ENCODE assay signal across 11 cellular contexts in the genomic region with DNA sequence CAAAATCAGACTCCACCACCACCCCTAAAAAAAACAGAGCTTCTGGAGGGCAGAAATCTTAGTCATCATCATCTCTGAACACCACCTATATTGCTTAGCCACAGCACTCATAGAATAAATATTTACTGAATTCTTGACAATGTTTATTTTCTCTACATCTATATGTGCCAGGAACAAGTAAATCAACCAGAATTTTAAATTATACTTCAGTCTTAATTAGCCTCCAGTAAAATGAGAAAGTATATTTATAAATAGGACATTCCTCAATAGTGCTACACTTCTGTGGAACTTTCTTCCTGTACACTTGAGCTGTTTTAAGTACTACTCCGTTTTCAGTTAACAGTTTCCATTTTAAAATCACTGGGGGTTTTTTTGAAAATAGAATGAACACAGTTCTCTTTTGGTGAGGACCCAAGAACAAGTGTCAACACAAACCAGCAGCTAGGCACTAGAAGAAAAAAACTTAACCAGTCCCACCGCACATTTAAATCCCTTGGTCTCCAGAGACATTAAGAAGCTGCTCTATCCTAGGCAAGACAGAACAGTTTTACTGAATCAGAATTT. TPM values are rescaled to one million over a fixed set of nuclear protein-coding genes. Genes with fewer than 3 reads are reported as not detected.
DNase-seq lines count a peak whose midpoint lies in the region; ATAC-seq and TF ChIP-seq lines count a peak whose summit lies in the region.
"Had no signal": no experiment of that assay in that cellular context is flagged by ENCODE, and none has a peak within 500 bp of the region (broad histone marks: within the 10 kb centered on the region; RNA-seq: fewer than 3 reads in every experiment).

No MANE protein-coding gene starts in this region.

- H3F3A ChIP-seq in PC-9 (ENCODE audit: insufficient read depth, low read depth): peaks cover 25% of the 10 kb centered on the region; the same call in 1 of the 2 replicates

- peaks cover 2% of the 10 kb centered on the region for H3K27me3 Mint-ChIP-seq in activated CD4-positive, alpha-beta T cell treated with anti-CD3 and anti-CD28 coated beads, Interleukin-2, amount 10 ng/mL, durations not matched to agents 24 days and 14 days

- CTCF ChIA-PET in PC-9 (lab: Charles Lee): interaction anchor here (0.6 kb wide), 1 partner anchor 21 kb away, joined by 3 read pairs; no protein-coding TSS in a partner anchor

- no peak overlapping the region for H3K27ac Mint-ChIP-seq in activated CD4-positive, alpha-beta T cell treated with anti-CD3 and anti-CD28 coated beads, Interleukin-2, amount 10 ng/mL, durations not matched to agents 24 days and 14 days
- H3K27ac Mint-ChIP-seq: GM23338, neural progenitor cell had no signal

- H3K4me3 ChIP-seq in AG10803 (ENCODE audit: low read length) (no peak overlapping the region), PC-9 (peak overlapping the region; percentile 7; the same call in 1 of the 2 replicates), H7 (ENCODE audit: insufficient read depth, low read depth, low read length) (no peak overlapping the region)
- H3K4me3 ChIP-seq: GM23338, neural progenitor cell had no signal

- H3K9me2 ChIP-seq in PC-9 (ENCODE audit: insufficient read depth): no peaks in the 10 kb centered on the region

- no peaks in the 10 kb centered on the region for H3K36me3 Mint-ChIP-seq in activated CD4-positive, alpha-beta T cell treated with anti-CD3 and anti-CD28 coated beads, Interleukin-2, amount 10 ng/mL, durations not matched to agents 24 days and 14 days (ENCODE audit: low read depth)
- H3K36me3 Mint-ChIP-seq: activated naive CD4-positive, alpha-beta T cell treated with anti-CD3 and anti-CD28 coated beads, Interleukin-2, amount 50 U/mL, for 72 hours had no signal

- no peaks in the 10 kb centered on the region for H3K27me3 ChIP-seq in PC-9 (ENCODE audit: insufficient read depth, low read depth)
- no peaks in the 10 kb centered on the region for H3K27me3 ChIP-seq in H7 (ENCODE audit: control insufficient read depth, insufficient read depth, low read length)
- H3K27me3 ChIP-seq: neural progenitor cell had no signal

- no peaks in the 10 kb centered on the region for H4K20me1 ChIP-seq in PC-9 (ENCODE audit: insufficient read depth)

- no peaks in the 10 kb centered on the region for H3K9me3 Mint-ChIP-seq in activated CD4-positive, alpha-beta T cell treated with anti-CD3 and anti-CD28 coated beads, Interleukin-2, amount 10 ng/mL, durations not matched to agents 24 days and 14 days
- H3K9me3 Mint-ChIP-seq: activated naive CD4-positive, alpha-beta T cell treated with anti-CD3 and anti-CD28 coated beads, Interleukin-2, amount 50 U/mL, for 72 hours; GM23338; neural progenitor cell had no signal

- POLR2A ChIA-PET in PC-9 (lab: Charles Lee; ENCODE audit: unreplicated experiment): interaction anchor here (0.6 to 0.7 kb wide), 5 partner anchors 11 to 164 kb away, joined by 4 to 10 read pairs (median 8); partner anchors contain the start of genes SMIM14 and UBE2K

- no peaks in the 10 kb centered on the region for H3K9me3 ChIP-seq in PC-9 (ENCODE audit: insufficient read depth, low read depth)

- peaks cover 6% of the 10 kb centered on the region for H3K36me3 ChIP-seq in PC-9 (ENCODE audit: low read depth)
- peaks cover 3% of the 10 kb centered on the region for H3K36me3 ChIP-seq in H7 (replicated peaks; ENCODE audit: control insufficient read depth, insufficient read depth, low read length)
- H3K36me3 ChIP-seq: neural progenitor cell had no signal

- H3K4me1 Mint-ChIP-seq in activated CD4-positive, alpha-beta T cell treated with anti-CD3 and anti-CD28 coated beads, Interleukin-2, amount 10 ng/mL, durations not matched to agents 24 days and 14 days: peaks cover 7% of the 10 kb centered on the region

- peak; percentile 24 for DNase-seq in AG10803 (ENCODE audit: low read depth)
- DNase-seq in PC-9: peak in 1 of 2 experiments; percentile 80
- no peak for DNase-seq in left colon
- DNase-seq in T1000 (lab: John Stamatoyannopoulos, UW): no peak
- DNase-seq in H7: no peak
- DNase-seq in NCI-H1092 treated with DMSO at 0.1 percent for 48 hours (lab: John Stamatoyannopoulos, UW): no peak
- DNase-seq in activated CD4-positive, alpha-beta T cell treated with anti-CD3 and anti-CD28 coated beads, Interleukin-2, amount 10 ng/mL, durations not matched to agents 24 days and 14 days: no peak

- H3K4me2 ChIP-seq in PC-9: peak overlapping the region; percentile 54
- H3K4me2 ChIP-seq: GM23338, neural progenitor cell had no signal

- no TSS peak for BruUV-seq in PC-9 (replicated peaks; lab: Mats Ljungman, UMichigan)

- peaks cover 74% of the 10 kb centered on the region for H3K4me1 ChIP-seq in PC-9 (replicated peaks; ENCODE audit: insufficient read depth)
- H3K4me1 ChIP-seq: neural progenitor cell had no signal

- TF ChIP-seq CTCF in AG10803 (conservative IDR thresholded peaks at IDR 0.05; ENCODE audit: low read length): no peak
- no peak for TF ChIP-seq CTCF in PC-9 (conservative IDR thresholded peaks at IDR 0.05)

- intact Hi-C loops in PC-9 (cut with micrococcal nuclease; ENCODE audit: unreplicated experiment): loop anchor here (5.0 kb wide), 1 partner anchor 576 kb away; no protein-coding TSS in a partner anchor
- intact Hi-C loops in left colon (cut with DNase I, micrococcal nuclease): no loop called here
- intact Hi-C loops in activated CD4-positive, alpha-beta T cell treated with anti-CD3 and anti-CD28 coated beads, Interleukin-2, amount 10 ng/mL, durations not matched to agents 24 days and 14 days (cut with micrococcal nuclease): no loop called here

- ATAC-seq in GM21423 (IDR thresholded peaks at IDR 0.05; ENCODE audit: unreplicated experiment) (peak; percentile 45), left colon (peak; percentile 29)
- ATAC-seq: activated naive CD4-positive, alpha-beta T cell treated with anti-CD3 and anti-CD28 coated beads, Interleukin-2, amount 50 U/mL, for 72 hours; GM23338 had no signal

- no peak overlapping the region for H2AFZ ChIP-seq in PC-9
- H2AFZ ChIP-seq: GM23338, neural progenitor cell had no signal

- H3K4me3 Mint-ChIP-seq in activated CD4-positive, alpha-beta T cell treated with anti-CD3 and anti-CD28 coated beads, Interleukin-2, amount 10 ng/mL, durations not matched to agents 24 days and 14 days: no peak overlapping the region
- H3K4me3 Mint-ChIP-seq: GM23338, neural progenitor cell had no signal

- peaks cover 5% of the 10 kb centered on the region for H3K79me2 ChIP-seq in PC-9 (ENCODE audit: low read depth)

- peak overlapping the region; percentile 69 for H3K27ac ChIP-seq in PC-9
- H3K27ac ChIP-seq: neural progenitor cell had no signal

RNA-seq across cellular contexts. Expression of gene SMIM14, which starts 25.5 kb away (rescaled TPM):
- total RNA-seq in PC-9 (2021) (64.1 and 71.2 TPM in 2 replicates), left colon (100 to 1,000 TPM; 119 to 146 TPM)
- 30.3 and 60.0 TPM in 2 replicates for total RNA-seq in H7 (2014; rRNA removed; shearing (Covaris generic))
- 1.0 and 2.0 TPM in 2 replicates for total RNA-seq in activated CD4-positive, alpha-beta T cell treated with anti-CD3 and anti-CD28 coated beads, Interleukin-2, amount 10 ng/mL, durations not matched to agents 24 days and 14 days

Comparison
In these comparisons a context has a peak if more than half of its experiments do, and no peak if none do; other contexts are left out.
1. RNA of gene SMIM14, which starts 25.5 kb away (total RNA-seq): 119 to 146 TPM in left colon, 64.1 to 71.2 TPM in PC-9 and 30.3 to 60.0 TPM in H7; 1.0 to 2.0 TPM in activated CD4-positive, alpha-beta T cell treated with anti-CD3 and anti-CD28 coated beads, Interleukin-2, amount 10 ng/mL, durations not matched to agents 24 days and 14 days; every median in the first group is over 10 times any median in the second.